27 cellular contexts compared by ENCODE assay signal in genomic region chr2:98747888-98748287, GRCh38. TPM values are rescaled to one million over a fixed set of nuclear protein-coding genes. Genes with fewer than 3 reads are reported as not detected.
DNase-seq lines count a peak whose midpoint lies in the region; ATAC-seq and TF ChIP-seq lines count a peak whose summit lies in the region.
"Had no signal": no experiment of that assay in that cellular context is flagged by ENCODE, and none has a peak within 500 bp of the region (broad histone marks: within the 10 kb centered on the region; RNA-seq: fewer than 3 reads in every experiment).

No MANE protein-coding gene starts in this region.

- no peak overlapping the region for H3K27ac ChIP-seq in BLaER1
- no peak overlapping the region for H3K27ac ChIP-seq in DND-41 (ENCODE audit: low read length)
- H3K27ac ChIP-seq in lower lobe of right lung = no peak overlapping the region
- H3K27ac ChIP-seq: brain microvascular endothelial cell, GM23248, hepatocyte, prostate gland, thyroid gland had no signal

- peaks cover 25% of the 10 kb centered on the region for H3K4me1 ChIP-seq in BLaER1
- peaks cover 10% of the 10 kb centered on the region for H3K4me1 ChIP-seq in DND-41 (ENCODE audit: insufficient read depth, low read length)
- H3K4me1 ChIP-seq in lower lobe of right lung = peaks cover 14% of the 10 kb centered on the region
- H3K4me1 ChIP-seq: prostate gland had no signal

- no peaks in the 10 kb centered on the region for H3K79me2 ChIP-seq in DND-41 (ENCODE audit: insufficient read depth, low read length)
- H3K79me2 ChIP-seq: hepatocyte had no signal

- H3K4me3 ChIP-seq in BLaER1 (no peak overlapping the region), DND-41 (ENCODE audit: low read depth in 1 of 2, low read length in 2 of 2) (no peak overlapping the region), lower lobe of right lung (no peak overlapping the region)
- H3K4me3 ChIP-seq: adrenal gland, GM23248, hepatocyte, mucosa of descending colon, prostate gland, skin epidermis, thyroid gland had no signal

- intact Hi-C loops in dendritic cell treated with granulocyte-macrophage colony-stimulating factor and Interleukin-4, amounts not matched to agents 40 ng/mL and 50 ng/mL, for 4 days (cut with micrococcal nuclease) = loop anchor here (1.0 to 2.0 kb wide), 2 partner anchors 15 to 17 kb away; no protein-coding TSS in a partner anchor
- intact Hi-C loops in lower lobe of right lung (cut with DNase I) = no loop called here

- no peaks in the 10 kb centered on the region for H3K27me3 ChIP-seq in BLaER1
- H3K27me3 ChIP-seq in DND-41 (ENCODE audit: insufficient read depth, low read length, poor library complexity) = no peaks in the 10 kb centered on the region
- H3K27me3 ChIP-seq in lower lobe of right lung (ENCODE audit: low read depth) = no peaks in the 10 kb centered on the region
- H3K27me3 ChIP-seq: adrenal gland, brain microvascular endothelial cell, hepatocyte, thyroid gland had no signal

- H3K4me1 Mint-ChIP-seq in dendritic cell treated with granulocyte-macrophage colony-stimulating factor and Interleukin-4, amounts not matched to agents 40 ng/mL and 50 ng/mL, for 4 days (ENCODE audit: low read depth) = peaks cover 63% of the 10 kb centered on the region

- no peaks in the 10 kb centered on the region for H3K9me3 Mint-ChIP-seq in dendritic cell treated with granulocyte-macrophage colony-stimulating factor and Interleukin-4, amounts not matched to agents 40 ng/mL and 50 ng/mL, for 4 days
- H3K9me3 Mint-ChIP-seq: CD8-positive, alpha-beta memory T cell; effector memory CD8-positive, alpha-beta T cell had no signal

- H3K4me2 ChIP-seq in BLaER1 (0 out of 2 replicates have a peak overlapping the region, but pooled peaks have one; percentile 37), DND-41 (ENCODE audit: insufficient read depth, low read length) (no peak overlapping the region)
- H3K4me2 ChIP-seq: hepatocyte had no signal

- no peak overlapping the region for H2AFZ ChIP-seq in DND-41 (ENCODE audit: low read depth, low read length)
- H2AFZ ChIP-seq: GM23248, hepatocyte had no signal

- no peak for DNase-seq in DND-41
- peak; percentile 28 for DNase-seq in NCI-H345 treated with DMSO at 0.1 percent for 48 hours (lab: John Stamatoyannopoulos, UW; ENCODE audit: unreplicated experiment)
- no peak for DNase-seq in lower lobe of right lung
- DNase-seq in NCI-H2171 treated with DMSO at 0.1 percent for 48 hours (lab: John Stamatoyannopoulos, UW) = no peak
- DNase-seq: activated effector memory CD4-positive, alpha-beta T cell treated with Interleukin-2 at 50 U/mL for 16 hours; adrenal gland; brain microvascular endothelial cell; CD8-positive, alpha-beta memory T cell; effector memory CD8-positive, alpha-beta T cell; GF-D8; GM23248; IMR-90; left ventricle myocardium superior; mucosa of descending colon; NCI-H1694; NCI-H774; stimulated activated CD4-positive, alpha-beta T cell treated with anti-CD3 and anti-CD28 coated beads, Interleukin-1b, Interleukin-23, amount 100 ng/mL, for 48 hours; SW 1271; thyroid gland had no signal

- TF ChIP-seq CTCF in DND-41 (IDR thresholded peaks at IDR 0.05; ENCODE audit: borderline replicate concordance, extremely low read depth, low read length, poor library complexity, severe bottlenecking) (no peak), lower lobe of right lung (IDR thresholded peaks at IDR 0.05) (no peak)

- no peaks in the 10 kb centered on the region for H3K36me3 Mint-ChIP-seq in dendritic cell treated with granulocyte-macrophage colony-stimulating factor and Interleukin-4, amounts not matched to agents 40 ng/mL and 50 ng/mL, for 4 days (ENCODE audit: low read depth)
- H3K36me3 Mint-ChIP-seq: CD8-positive, alpha-beta memory T cell had no signal

- no peaks in the 10 kb centered on the region; the same call in 1 of the 2 replicates for H3K36me3 ChIP-seq in BLaER1
- H3K36me3 ChIP-seq in DND-41 (ENCODE audit: insufficient read depth, low read length) = no peaks in the 10 kb centered on the region
- no peaks in the 10 kb centered on the region for H3K36me3 ChIP-seq in lower lobe of right lung
- H3K36me3 ChIP-seq: adrenal gland, brain microvascular endothelial cell, prostate gland, thyroid gland had no signal

- H3K9me3 ChIP-seq in BLaER1 = peaks cover 6% of the 10 kb centered on the region; the same call in 1 of the 2 replicates
- no peaks in the 10 kb centered on the region for H3K9me3 ChIP-seq in DND-41 (ENCODE audit: insufficient read depth, low read length, severe bottlenecking)
- H3K9me3 ChIP-seq in lower lobe of right lung = no peaks in the 10 kb centered on the region
- H3K9me3 ChIP-seq: adrenal gland, mucosa of descending colon, prostate gland, thyroid gland had no signal

- ATAC-seq in DND-41 (ENCODE audit: insufficient read depth, low read depth) (0 out of 3 replicates have a peak, but pooled peaks have one; percentile 25), HG02970 (IDR thresholded peaks at IDR 0.05; ENCODE audit: low FRiP score, unreplicated experiment) (no peak), lower lobe of right lung (no peak)
- ATAC-seq: effector memory CD8-positive, alpha-beta T cell; esophagus mucosa; mucosa of descending colon had no signal

- peak overlapping the region; percentile 32 for H3K4me3 Mint-ChIP-seq in dendritic cell treated with granulocyte-macrophage colony-stimulating factor and Interleukin-4, amounts not matched to agents 40 ng/mL and 50 ng/mL, for 4 days
- H3K4me3 Mint-ChIP-seq: effector memory CD8-positive, alpha-beta T cell had no signal

- peak overlapping the region; percentile 98 for H3K27ac Mint-ChIP-seq in dendritic cell treated with granulocyte-macrophage colony-stimulating factor and Interleukin-4, amounts not matched to agents 40 ng/mL and 50 ng/mL, for 4 days

- no peaks in the 10 kb centered on the region for H4K20me1 ChIP-seq in BLaER1
- no peaks in the 10 kb centered on the region for H4K20me1 ChIP-seq in DND-41 (ENCODE audit: insufficient read depth, low read length)

- no peaks in the 10 kb centered on the region for H3K27me3 Mint-ChIP-seq in dendritic cell treated with granulocyte-macrophage colony-stimulating factor and Interleukin-4, amounts not matched to agents 40 ng/mL and 50 ng/mL, for 4 days
- H3K27me3 Mint-ChIP-seq: CD8-positive, alpha-beta memory T cell had no signal

- H3K9ac ChIP-seq in BLaER1 = no peak overlapping the region
- H3K9ac ChIP-seq in DND-41 (ENCODE audit: low read depth, low read length) = no peak overlapping the region
- H3K9ac ChIP-seq: GM23248 had no signal

RNA-seq across cellular contexts. Expression of gene MGAT4A, which starts 17.0 kb away (rescaled TPM):
- 82.0 TPM for total RNA-seq in lower lobe of right lung
- total RNA-seq: M059J had no signal
